19 cellular contexts compared by ENCODE assay signal in the genomic region with DNA sequence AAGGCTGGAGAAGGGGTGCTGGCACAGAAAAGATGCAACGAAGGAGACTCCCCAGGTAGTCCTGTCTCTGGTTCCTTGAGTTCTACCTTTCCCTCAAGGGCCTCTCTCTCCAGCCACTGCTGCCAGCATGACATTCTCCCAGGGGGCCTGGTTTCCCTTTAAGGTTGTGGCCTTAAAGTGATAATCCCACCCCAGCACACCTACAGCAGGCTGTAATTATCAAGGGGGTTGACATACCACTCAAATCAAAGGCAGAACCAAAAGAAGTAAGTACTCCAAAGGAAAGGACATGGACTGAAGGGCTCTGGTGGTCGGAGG.
DNase-seq lines count a peak whose midpoint lies in the region; ATAC-seq, FAIRE-seq and TF ChIP-seq lines count a peak whose summit lies in the region.
"Had no signal": no experiment of that assay in that cellular context is flagged by ENCODE, and none has a peak within 500 bp of the region (broad histone marks: within the 10 kb centered on the region; RNA-seq: fewer than 3 reads in every experiment).

No MANE protein-coding gene starts in this region.

- FAIRE-seq in GM12891 (lab: Jason Lieb, UNC): no peak
- FAIRE-seq: astrocyte, D721Med, endothelial cell of umbilical vein had no signal

- ATAC-seq in GM21423 (IDR thresholded peaks at IDR 0.05; ENCODE audit: unreplicated experiment) (peak; percentile 19), HG03432 (IDR thresholded peaks at IDR 0.05; ENCODE audit: unreplicated experiment) (peak; percentile 27), memory B cell (ENCODE audit: low read depth) (no peak), GM18517 (IDR thresholded peaks at IDR 0.05; ENCODE audit: unreplicated experiment) (no peak), HG03520 (IDR thresholded peaks at IDR 0.05; ENCODE audit: unreplicated experiment) (no peak)

- peak overlapping the region; percentile 53 for H3K27ac Mint-ChIP-seq in memory B cell

- no peaks in the 10 kb centered on the region for H3K36me3 Mint-ChIP-seq in memory B cell

- no peaks in the 10 kb centered on the region for H3K9me3 Mint-ChIP-seq in memory B cell

- DNase-seq in GM12891 (ENCODE audit: insufficient read length, low spot score): no peak
- DNase-seq in memory B cell (ENCODE audit: low spot score in 2 of 2): no peak
- no peak for DNase-seq in activated CD8-positive, alpha-beta memory T cell treated with anti-CD3 and anti-CD28 coated beads, Interleukin-2, amount 50 U/mL, for 4 hours
- no peak for DNase-seq in ecto neural progenitor cell (ENCODE audit: low spot score)
- DNase-seq: activated naive CD4-positive, alpha-beta T cell treated with Interleukin-2 at 50 U/mL for 16 hours; foreskin melanocyte; left ventricle myocardium inferior; NCI-H1694 treated with DMSO at 0.1 percent for 48 hours; NCI-H446; SIG-M5; sigmoid colon; T-helper 2 cell had no signal

- peak; percentile 58; the same call in 1 of the 2 replicates for TF ChIP-seq POLR2A in GM12891 (IDR thresholded peaks at IDR 0.05; ENCODE audit: low read depth, low read length)

- H3K4me3 Mint-ChIP-seq in memory B cell: no peak overlapping the region

- peaks cover 45% of the 10 kb centered on the region for H3K4me1 Mint-ChIP-seq in memory B cell

- H3K27me3 Mint-ChIP-seq in memory B cell: no peaks in the 10 kb centered on the region

TF ChIP-seq in GM12891, 5 proteins besides CTCF, POLR2A, EP300 and RAD21:
- TF ChIP-seq PAX5 (IDR thresholded peaks at IDR 0.05; ENCODE audit: insufficient read depth, low read length, severe bottlenecking) (no peak), POLR2AphosphoS5 (IDR thresholded peaks at IDR 0.05; ENCODE audit: low read depth, low read length) (peak; percentile 20; the same call in 1 of the 2 replicates)

Comparison
In these comparisons a context has a peak if more than half of its experiments do, and no peak if none do; other contexts are left out.
1. ATAC-seq: peak in GM21423 (single experiment) and HG03432 (single experiment); none in memory B cell (single experiment), GM18517 (single experiment) and HG03520 (single experiment).